ENCODE assay signal across 24 cellular contexts in genomic region chr1:26854953-26855352, GRCh38. TPM values are rescaled to one million over a fixed set of nuclear protein-coding genes. Genes with fewer than 3 reads are reported as not detected.
DNase-seq lines count a peak whose midpoint lies in the region; ATAC-seq and TF ChIP-seq lines count a peak whose summit lies in the region.
"Had no signal": no experiment of that assay in that cellular context is flagged by ENCODE, and none has a peak within 500 bp of the region (broad histone marks: within the 10 kb centered on the region; RNA-seq: fewer than 3 reads in every experiment).

No MANE protein-coding gene starts in this region.

- no peak overlapping the region for H3K4me3 Mint-ChIP-seq in activated CD4-positive, alpha-beta T cell treated with anti-CD3 and anti-CD28 coated beads for 36 hours
- no peak overlapping the region for H3K4me3 Mint-ChIP-seq in glutamatergic neuron (ENCODE audit: unreplicated experiment)
- no peak overlapping the region for H3K4me3 Mint-ChIP-seq in stimulated activated naive B cell treated with anti-CD40 and anti-IgM and Interleukin-4, amounts not matched to agents 10 μg/mL and 1 μg/mL and 100 μg/mL, for 72 hours
- H3K4me3 Mint-ChIP-seq: CD14-positive monocyte had no signal

- TF ChIP-seq CTCF in PC-9 (conservative IDR thresholded peaks at IDR 0.05) (no peak), glutamatergic neuron (IDR thresholded peaks at IDR 0.05; ENCODE audit: partially characterized antibody, unreplicated experiment) (no peak)

- peaks cover 66% of the 10 kb centered on the region for H3K4me1 ChIP-seq in PC-9 (replicated peaks; ENCODE audit: insufficient read depth)
- H3K4me1 ChIP-seq: testis had no signal

- H3K27ac Mint-ChIP-seq in activated CD4-positive, alpha-beta T cell treated with anti-CD3 and anti-CD28 coated beads for 36 hours = peak overlapping the region; percentile 51
- H3K27ac Mint-ChIP-seq in glutamatergic neuron (ENCODE audit: unreplicated experiment) = peak overlapping the region; percentile 89
- peak overlapping the region; percentile 51 for H3K27ac Mint-ChIP-seq in stimulated activated naive B cell treated with anti-CD40 and anti-IgM and Interleukin-4, amounts not matched to agents 10 μg/mL and 1 μg/mL and 100 μg/mL, for 72 hours
- H3K27ac Mint-ChIP-seq: CD14-positive monocyte had no signal

- 0 out of 2 replicates have a peak overlapping the region, but pooled peaks have one; percentile 10 for H3K4me2 ChIP-seq in PC-9

- no peak for DNase-seq in activated CD4-positive, alpha-beta T cell treated with anti-CD3 and anti-CD28 coated beads for 36 hours
- no peak for DNase-seq in activated CD4-positive, alpha-beta T cell treated with anti-CD3 and anti-CD28 coated beads, Interleukin-2, amount 50 U/mL, for 1 hour
- DNase-seq in PC-9 = peak in 1 of 2 experiments; percentile 63
- DNase-seq in glutamatergic neuron = no peak
- no peak for DNase-seq in stimulated activated naive B cell treated with anti-CD40 and anti-IgM and Interleukin-4, amounts not matched to agents 10 μg/mL and 1 μg/mL and 100 μg/mL, for 72 hours
- no peak for DNase-seq in medulla oblongata (ENCODE audit: extremely low spot score)
- DNase-seq in NCI-H1417 (lab: John Stamatoyannopoulos, UW) = no peak
- DNase-seq: activated CD8-positive, alpha-beta memory T cell treated with anti-CD3 and anti-CD28 coated beads for 24 hours; DMS53; head of caudate nucleus; KG1; left ventricle myocardium inferior; MV-4-11; NCI-H2081; nucleus accumbens; SHP77; SW 1271; testis had no signal

- H3K27ac ChIP-seq in PC-9 = peak overlapping the region; percentile 88; the same call in 1 of the 2 replicates
- H3K27ac ChIP-seq: left ventricle myocardium inferior, testis had no signal

- no peaks in the 10 kb centered on the region for H3K9me3 Mint-ChIP-seq in activated CD4-positive, alpha-beta T cell treated with anti-CD3 and anti-CD28 coated beads for 36 hours (ENCODE audit: low read depth)
- H3K9me3 Mint-ChIP-seq in glutamatergic neuron (ENCODE audit: unreplicated experiment) = peaks cover 1% of the 10 kb centered on the region
- H3K9me3 Mint-ChIP-seq in stimulated activated naive B cell treated with anti-CD40 and anti-IgM and Interleukin-4, amounts not matched to agents 10 μg/mL and 1 μg/mL and 100 μg/mL, for 72 hours = no peaks in the 10 kb centered on the region
- H3K9me3 Mint-ChIP-seq: activated naive CD4-positive, alpha-beta T cell treated with anti-CD3 and anti-CD28 coated beads, Interleukin-2, amount 50 U/mL, for 72 hours; CD14-positive monocyte had no signal

- H3K36me3 Mint-ChIP-seq in activated CD4-positive, alpha-beta T cell treated with anti-CD3 and anti-CD28 coated beads for 36 hours (ENCODE audit: low read depth) = peaks cover 34% of the 10 kb centered on the region
- H3K36me3 Mint-ChIP-seq in glutamatergic neuron (ENCODE audit: unreplicated experiment) = no peaks in the 10 kb centered on the region
- peaks cover 48 to 60% of the 10 kb centered on the region in 2 donors for H3K36me3 Mint-ChIP-seq in stimulated activated naive B cell treated with anti-CD40 and anti-IgM and Interleukin-4, amounts not matched to agents 10 μg/mL and 1 μg/mL and 100 μg/mL, for 72 hours

- H3K9me2 ChIP-seq in PC-9 (ENCODE audit: insufficient read depth) = no peaks in the 10 kb centered on the region

- POLR2A ChIA-PET in activated CD4-positive, alpha-beta T cell treated with anti-CD3 and anti-CD28 coated beads for 36 hours (lab: Charles Lee) = interaction anchor here (1.7 kb wide), 1 partner anchor 11 kb away, joined by 11 read pairs; no protein-coding TSS in a partner anchor
- POLR2A ChIA-PET in PC-9 (lab: Charles Lee; ENCODE audit: unreplicated experiment) = interaction anchor here (0.8 kb wide), 1 partner anchor 10 kb away, joined by 3 read pairs; no protein-coding TSS in a partner anchor

- no peaks in the 10 kb centered on the region for H4K20me1 ChIP-seq in PC-9 (ENCODE audit: insufficient read depth)

- no peaks in the 10 kb centered on the region for H3K27me3 ChIP-seq in PC-9 (ENCODE audit: insufficient read depth, low read depth)
- H3K27me3 ChIP-seq: testis had no signal

- H3F3A ChIP-seq in PC-9 (ENCODE audit: insufficient read depth, low read depth) = peaks cover 40% of the 10 kb centered on the region

- H3K79me2 ChIP-seq in PC-9 (ENCODE audit: low read depth) = no peaks in the 10 kb centered on the region

- ATAC-seq in activated CD4-positive, alpha-beta T cell treated with anti-CD3 and anti-CD28 coated beads for 36 hours = no peak
- ATAC-seq in stimulated activated naive B cell treated with anti-CD40 and anti-IgM and Interleukin-4, amounts not matched to agents 10 μg/mL and 1 μg/mL and 100 μg/mL, for 72 hours (replicated peaks) = no peak
- no peak for ATAC-seq in HG02623 (IDR thresholded peaks at IDR 0.05; ENCODE audit: unreplicated experiment)
- ATAC-seq: activated CD4-positive, CD25-positive, alpha-beta regulatory T cell treated with anti-CD3 and anti-CD28 coated beads, Interleukin-2, amount 50 U/mL, for 24 hours; activated naive CD4-positive, alpha-beta T cell treated with anti-CD3 and anti-CD28 coated beads, Interleukin-2, amount 50 U/mL, for 72 hours had no signal

- intact Hi-C loops in activated CD4-positive, alpha-beta T cell treated with anti-CD3 and anti-CD28 coated beads for 36 hours (cut with DNase I, micrococcal nuclease) = no loop called here
- intact Hi-C loops in PC-9 (cut with micrococcal nuclease; ENCODE audit: unreplicated experiment) = loop anchor here (5.0 kb wide), 1 partner anchor 157 kb away; the partner anchor contains the start of gene TENT5B

- CTCF ChIA-PET in activated CD4-positive, alpha-beta T cell treated with anti-CD3 and anti-CD28 coated beads for 36 hours (lab: Charles Lee) = interaction anchor here (0.6 to 1.1 kb wide), 5 partner anchors 9 to 478 kb away, joined by 3 to 4 read pairs (median 3); no protein-coding TSS in a partner anchor
- CTCF ChIA-PET in PC-9 (lab: Charles Lee) = interaction anchor here (0.6 kb wide), 1 partner anchor 177 kb away, joined by 3 read pairs; no protein-coding TSS in a partner anchor

- H3K27me3 Mint-ChIP-seq in activated CD4-positive, alpha-beta T cell treated with anti-CD3 and anti-CD28 coated beads for 36 hours = no peaks in the 10 kb centered on the region
- H3K27me3 Mint-ChIP-seq in glutamatergic neuron (ENCODE audit: unreplicated experiment) = peaks cover 9% of the 10 kb centered on the region
- H3K27me3 Mint-ChIP-seq in stimulated activated naive B cell treated with anti-CD40 and anti-IgM and Interleukin-4, amounts not matched to agents 10 μg/mL and 1 μg/mL and 100 μg/mL, for 72 hours = no peaks in the 10 kb centered on the region

- no peak overlapping the region for H3K4me3 ChIP-seq in PC-9
- H3K4me3 ChIP-seq: left ventricle myocardium inferior, testis had no signal

- no peaks in the 10 kb centered on the region for H3K4me1 Mint-ChIP-seq in activated CD4-positive, alpha-beta T cell treated with anti-CD3 and anti-CD28 coated beads for 36 hours
- peaks cover 35% of the 10 kb centered on the region for H3K4me1 Mint-ChIP-seq in glutamatergic neuron (ENCODE audit: low read depth, unreplicated experiment)
- H3K4me1 Mint-ChIP-seq in stimulated activated naive B cell treated with anti-CD40 and anti-IgM and Interleukin-4, amounts not matched to agents 10 μg/mL and 1 μg/mL and 100 μg/mL, for 72 hours = peaks cover 0 to 2% of the 10 kb centered on the region in 2 donors
- H3K4me1 Mint-ChIP-seq: CD14-positive monocyte had no signal

- H3K9me3 ChIP-seq in PC-9 (ENCODE audit: insufficient read depth, low read depth) = no peaks in the 10 kb centered on the region
- H3K9me3 ChIP-seq: left ventricle myocardium inferior, testis had no signal

- 0 out of 2 replicates have a peak, but pooled peaks cover 3% of the 10 kb centered on the region for H3K36me3 ChIP-seq in PC-9 (ENCODE audit: low read depth)

- no TSS peak for BruUV-seq in PC-9 (replicated peaks; lab: Mats Ljungman, UMichigan)

- H2AFZ ChIP-seq in PC-9 = no peak overlapping the region

RNA-seq across cellular contexts. Expression of gene SFN, which starts 8.0 kb away (rescaled TPM):
- total RNA-seq in activated CD4-positive, alpha-beta T cell treated with anti-CD3 and anti-CD28 coated beads for 36 hours = 1 to 10 TPM in 1 of 2 experiments, under 1 TPM in 1; 0.87 to 1.1 TPM
- total RNA-seq in PC-9 (2021) (326 and 355 TPM in 2 replicates), glutamatergic neuron (ENCODE audit: unreplicated experiment) (0.42 TPM)
- total RNA-seq: A673 had no signal

RNA-seq across cellular contexts. Expression of gene ZDHHC18, which starts 28.5 kb away (rescaled TPM):
- total RNA-seq in activated CD4-positive, alpha-beta T cell treated with anti-CD3 and anti-CD28 coated beads for 36 hours = 10 to 100 TPM; 51.6 to 66.0 TPM
- total RNA-seq in PC-9 (2021) = 27.2 and 36.1 TPM in 2 replicates
- total RNA-seq in glutamatergic neuron (ENCODE audit: unreplicated experiment) = 52.6 TPM

RNA-seq across cellular contexts. Expression of gene GPN2, which starts 35.1 kb away (rescaled TPM):
- total RNA-seq in activated CD4-positive, alpha-beta T cell treated with anti-CD3 and anti-CD28 coated beads for 36 hours = 10 to 100 TPM; 44.3 to 45.6 TPM
- total RNA-seq in PC-9 (2021) = 23.8 and 30.6 TPM in 2 replicates
- 21.4 TPM for total RNA-seq in glutamatergic neuron (ENCODE audit: unreplicated experiment)

RNA-seq across cellular contexts. Expression of gene GPATCH3, which starts 45.3 kb away (rescaled TPM):
- 1 to 10 TPM; 7.0 to 8.7 TPM for total RNA-seq in activated CD4-positive, alpha-beta T cell treated with anti-CD3 and anti-CD28 coated beads for 36 hours
- 13.1 and 16.7 TPM in 2 replicates for total RNA-seq in PC-9 (2021)
- total RNA-seq in glutamatergic neuron (ENCODE audit: unreplicated experiment) = 17.3 TPM

RNA-seq across cellular contexts. Expression of gene NR0B2, which starts 58.8 kb away (rescaled TPM):
- total RNA-seq in activated CD4-positive, alpha-beta T cell treated with anti-CD3 and anti-CD28 coated beads for 36 hours = not detected
- total RNA-seq in PC-9 (2021) = not detected in 2 replicates
- not detected for total RNA-seq in glutamatergic neuron (ENCODE audit: unreplicated experiment)
- total RNA-seq: A673; activated naive CD4-positive, alpha-beta T cell treated with anti-CD3 and anti-CD28 coated beads, Interleukin-2, amount 50 U/mL, for 72 hours; astrocyte had no signal

Comparison
In these comparisons a context has a peak if more than half of its experiments do, and no peak if none do; other contexts are left out.
1. RNA of gene SFN, which starts 8.0 kb away (total RNA-seq): 326 to 355 TPM in PC-9; 0.87 to 1.1 TPM in activated CD4-positive, alpha-beta T cell treated with anti-CD3 and anti-CD28 coated beads for 36 hours and 0.42 TPM in glutamatergic neuron (single experiment); every median in the first group is over 100 times any median in the second.
2. Peak in every context shown above with its lines, with median percentiles within 50 percentile points of each other: H3K27ac Mint-ChIP-seq.